Comparison of ENCODE assay signal across 20 cellular contexts in the genomic region with DNA sequence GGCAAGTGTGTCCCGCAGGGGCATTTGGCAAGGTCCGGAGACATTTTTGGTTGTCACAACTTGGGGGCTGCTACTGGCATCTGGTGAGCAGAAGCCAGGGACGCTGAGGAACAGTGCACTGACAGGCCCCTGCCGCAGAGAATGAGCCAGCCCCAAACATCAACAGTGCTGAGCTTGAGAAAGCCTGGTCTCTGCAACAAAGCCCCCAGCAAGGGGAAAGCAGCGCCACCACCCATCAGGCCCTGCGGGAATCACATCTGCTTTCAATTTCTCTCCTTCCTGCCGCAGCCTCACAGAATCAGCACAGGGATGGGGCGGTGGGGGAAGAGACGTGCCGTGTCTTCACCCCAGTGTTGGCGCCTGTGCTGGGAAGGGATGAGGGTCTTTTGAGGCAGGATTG. TPM values are rescaled to one million over a fixed set of nuclear protein-coding genes. Genes with fewer than 3 reads are reported as not detected.
A peak's percentile ranks its signal among the peaks of the same experiment; 100 is the strongest.
DNase-seq lines count a peak whose midpoint lies in the region; ATAC-seq, FAIRE-seq and TF ChIP-seq lines count a peak whose summit lies in the region.
"Had no signal": no experiment of that assay in that cellular context is flagged by ENCODE, and none has a peak within 500 bp of the region (broad histone marks: within the 10 kb centered on the region; RNA-seq: fewer than 3 reads in every experiment).

No MANE protein-coding gene starts in this region.

- no peak overlapping the region for H3K27ac Mint-ChIP-seq in chondrocyte (ENCODE audit: unreplicated experiment)
- H3K27ac Mint-ChIP-seq: CD4-positive, CD25-positive, alpha-beta regulatory T cell had no signal

- no peak for TF ChIP-seq CTCF in HFF-Myc (IDR thresholded peaks at IDR 0.05; ENCODE audit: low read depth, low read length, missing control alignments)
- peak; percentile 38 for TF ChIP-seq CTCF in chondrocyte (IDR thresholded peaks at IDR 0.05)
- TF ChIP-seq CTCF in osteoblast (IDR thresholded peaks at IDR 0.05; ENCODE audit: extremely low read depth, low read depth, low read length) = no peak

- no peak for ATAC-seq in GM18907 (IDR thresholded peaks at IDR 0.05; ENCODE audit: unreplicated experiment)
- no peak for ATAC-seq in GM21786 (IDR thresholded peaks at IDR 0.05; ENCODE audit: unreplicated experiment)
- ATAC-seq: K562 had no signal

- H3K9me3 ChIP-seq in osteoblast (ENCODE audit: low read depth, low read length) = no peaks in the 10 kb centered on the region

- no peaks in the 10 kb centered on the region for H3K9me3 Mint-ChIP-seq in chondrocyte (ENCODE audit: low read depth)

- FAIRE-seq in GM12892 (lab: Jason Lieb, UNC) = no peak
- FAIRE-seq: K562 had no signal

- no peaks in the 10 kb centered on the region for H3K27me3 ChIP-seq in osteoblast (ENCODE audit: insufficient read depth, low read length)

- H3K4me1 ChIP-seq in osteoblast (ENCODE audit: insufficient read depth, low read length) = peaks cover 32% of the 10 kb centered on the region

- no peaks in the 10 kb centered on the region for H3K79me2 ChIP-seq in osteoblast (ENCODE audit: insufficient read depth, low read length)

- peak; percentile 71 for DNase-seq in Daoy (ENCODE audit: low read depth)
- DNase-seq in HFF-Myc (ENCODE audit: extremely low read depth, low read depth) = peak; percentile 82
- DNase-seq in chondrocyte (ENCODE audit: low spot score) = no peak
- peak; percentile 44 for DNase-seq in osteoblast (ENCODE audit: insufficient read length, low spot score, missing footprints)
- DNase-seq in GM12892 (ENCODE audit: insufficient read length) = no peak
- DNase-seq in cortex of kidney (lab: John Stamatoyannopoulos, UW) = no peak
- DNase-seq: activated CD4-positive, alpha-beta T cell treated with anti-CD3 and anti-CD28 coated beads for 48 hours; activated CD8-positive, alpha-beta memory T cell treated with anti-CD3 and anti-CD28 coated beads, Interleukin-2, amount 50 U/mL, for 48 hours; activated naive CD4-positive, alpha-beta T cell; CD4-positive, CD25-positive, alpha-beta regulatory T cell; NCI-H1105; NCI-H526 treated with DMSO at 0.1 percent for 48 hours; posterior cingulate gyrus; stimulated activated CD4-positive, alpha-beta T cell treated with anti-CD3 and anti-CD28 coated beads, Interleukin-15, amount 100 ng/mL, for 24 hours; stimulated activated naive CD4-positive, alpha-beta T cell; trophoblast cell had no signal

- H3K4me1 Mint-ChIP-seq in chondrocyte (ENCODE audit: low read depth) = peaks cover 34% of the 10 kb centered on the region
- H3K4me1 Mint-ChIP-seq: CD4-positive, CD25-positive, alpha-beta regulatory T cell had no signal

- no peak for TF ChIP-seq POLR2A in GM12892 (IDR thresholded peaks at IDR 0.05; ENCODE audit: low read depth, low read length)

- H3K27ac ChIP-seq in osteoblast (ENCODE audit: low read depth, low read length) = peak overlapping the region; percentile 46
- H3K27ac ChIP-seq: coronary artery had no signal

- H3K4me3 ChIP-seq in HFF-Myc (replicated peaks; ENCODE audit: low read depth, low read length) (no peak overlapping the region), osteoblast (ENCODE audit: insufficient read depth, low read length) (peak overlapping the region; percentile 15)
- H3K4me3 ChIP-seq: coronary artery, K562 had no signal

- H3K4me2 ChIP-seq in osteoblast (ENCODE audit: insufficient read depth, low read length) = peak overlapping the region; percentile 51

- H2AFZ ChIP-seq in osteoblast (ENCODE audit: low read length) = peak overlapping the region; percentile 80

- H3K27me3 Mint-ChIP-seq in chondrocyte (ENCODE audit: low read depth) = no peaks in the 10 kb centered on the region

- H3K36me3 Mint-ChIP-seq in chondrocyte (ENCODE audit: low read depth) = no peaks in the 10 kb centered on the region
- H3K36me3 Mint-ChIP-seq: CD4-positive, CD25-positive, alpha-beta regulatory T cell had no signal

- H3K4me3 Mint-ChIP-seq in chondrocyte (ENCODE audit: unreplicated experiment) = peak overlapping the region; percentile 40
- H3K4me3 Mint-ChIP-seq: CD4-positive, CD25-positive, alpha-beta regulatory T cell had no signal

- H3K36me3 ChIP-seq in osteoblast (ENCODE audit: insufficient read depth, low read length) = no peaks in the 10 kb centered on the region

- H4K20me1 ChIP-seq in osteoblast (ENCODE audit: insufficient read depth, low read length) = no peaks in the 10 kb centered on the region

RNA-seq across cellular contexts. Expression of gene PRPSAP1, which starts 14.8 kb away (rescaled TPM):
- 30.3 and 39.2 TPM in 2 replicates for total RNA-seq in Daoy (2014; rRNA removed; shearing (Covaris generic))
- 41.4 to 59.0 TPM (median 55.3 TPM) in 3 replicates for total RNA-seq in chondrocyte
- 79.6 and 82.2 TPM in 2 replicates for total RNA-seq in osteoblast
- polyA plus RNA-seq in GM12892 (2012; ENCODE audit: missing spikeins) = 37.8 TPM

RNA-seq across cellular contexts. Expression of gene SPHK1, which starts 15.9 kb away (rescaled TPM):
- total RNA-seq in Daoy (2014; rRNA removed; shearing (Covaris generic)) = 72.9 and 91.9 TPM in 2 replicates
- total RNA-seq in chondrocyte (5.8 to 12.8 TPM (median 12.7 TPM) in 3 replicates), osteoblast (112 and 142 TPM in 2 replicates)
- polyA plus RNA-seq in GM12892 (2012; ENCODE audit: missing spikeins) = 0.47 TPM

Comparison
In these comparisons a context has a peak if more than half of its experiments do, and no peak if none do; other contexts are left out.
1. DNase-seq: peak in Daoy (single experiment), HFF-Myc (single experiment) and osteoblast (single experiment); none in chondrocyte (single experiment), GM12892 (single experiment) and cortex of kidney (single experiment).